Comparison of ENCODE assay signal across 1 cellular context in genomic region chr1:24278726-24279125, GRCh38.
TF ChIP-seq lines count a peak whose summit lies in the region.

No MANE protein-coding gene starts in this region.

TF ChIP-seq in GM23338, 12 proteins besides CTCF, POLR2A, EP300 and RAD21:
- no peak for TF ChIP-seq POLR2AphosphoS5 (IDR thresholded peaks at IDR 0.05; ENCODE audit: low read depth)
- no peak for TF ChIP-seq CREB1 (CRISPR knock-in tag; IDR thresholded peaks at IDR 0.05; ENCODE audit: low read depth)
- TF ChIP-seq JUNB (IDR thresholded peaks at IDR 0.05; ENCODE audit: unreplicated experiment): no peak
- TF ChIP-seq ETS1 (IDR thresholded peaks at IDR 0.05): no peak
- no peak for TF ChIP-seq EZH2 (IDR thresholded peaks at IDR 0.05; ENCODE audit: low read depth, unreplicated experiment)
- TF ChIP-seq ZNF462 (CRISPR knock-in tag; IDR thresholded peaks at IDR 0.05): no peak
- no peak for TF ChIP-seq STAT1 (IDR thresholded peaks at IDR 0.05; ENCODE audit: unreplicated experiment)
- TF ChIP-seq ZNF114 (CRISPR knock-in tag; IDR thresholded peaks at IDR 0.05): no peak
- no peak for TF ChIP-seq NANOG (IDR thresholded peaks at IDR 0.05; ENCODE audit: borderline replicate concordance)
- TF ChIP-seq ZNF331 (CRISPR knock-in tag; IDR thresholded peaks at IDR 0.05; ENCODE audit: low read depth): no peak
- TF ChIP-seq EZH2phosphoT487 (IDR thresholded peaks at IDR 0.05; ENCODE audit: unreplicated experiment): no peak
- no peak for TF ChIP-seq REST (IDR thresholded peaks at IDR 0.05; ENCODE audit: unreplicated experiment)
